In the genomic region with DNA sequence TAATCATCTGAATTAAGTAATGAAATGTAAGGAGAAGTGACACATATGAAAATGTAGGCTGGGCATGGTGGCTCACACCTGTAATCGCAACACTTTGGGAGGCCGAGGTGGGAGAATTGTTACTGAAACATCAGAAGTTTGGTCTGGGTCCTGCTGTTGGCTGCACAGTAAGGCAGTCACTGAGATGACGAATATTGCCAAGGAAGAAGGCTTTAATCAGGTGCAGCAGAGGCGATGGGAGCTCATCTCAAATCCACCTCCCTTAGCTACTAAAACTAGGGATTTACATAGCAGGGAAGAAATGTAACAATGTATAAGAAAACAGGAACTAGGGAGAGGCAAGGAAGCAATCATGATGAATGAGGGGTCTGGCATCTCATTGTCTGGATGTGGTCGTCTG, we compare ENCODE assay signal across 11 cellular contexts.
"Had no signal": no experiment of that assay in that cellular context is flagged by ENCODE, and none has a peak within 500 bp of the region (broad histone marks: within the 10 kb centered on the region; RNA-seq: fewer than 3 reads in every experiment).

No MANE protein-coding gene starts in this region.

- ATAC-seq: GM23338, HCT116 had no signal

- DNase-seq: GM23248, GOT3, H7, H9, HCEC 1CT, HFFc6 had no signal

- H3K9me3 ChIP-seq: HAP-1 had no signal

- H2AFZ ChIP-seq: GM23248, GM23338 had no signal

- H3K4me3 ChIP-seq: GM23248, GM23338, HAP-1 had no signal

- H3K4me2 ChIP-seq: GM23338 had no signal

- H3K4me1 Mint-ChIP-seq: GM23338, H9 had no signal

- H3K36me3 ChIP-seq: HAP-1 had no signal

- H3K27ac Mint-ChIP-seq: GM23338, H9, HFFc6 had no signal

- H3K4me1 ChIP-seq: HAP-1 had no signal

- H3K4me3 Mint-ChIP-seq: GM23338, H9, HFFc6 had no signal

- H3K9ac ChIP-seq: GM23248 had no signal

- FAIRE-seq: H1, H54 had no signal

- H3K27ac ChIP-seq: GM23248 had no signal
